Comparison of ENCODE assay signal across 8 cellular contexts in genomic region chr6:43454290-43455033, GRCh38. TPM values are rescaled to one million over a fixed set of nuclear protein-coding genes. Genes with fewer than 3 reads are reported as not detected.
A peak's percentile ranks its signal among the peaks of the same experiment; 100 is the strongest.
DNase-seq lines count a peak whose midpoint lies in the region; ATAC-seq and TF ChIP-seq lines count a peak whose summit lies in the region.

No MANE protein-coding gene starts in this region.

- TF ChIP-seq CTCF in coronary artery (IDR thresholded peaks at IDR 0.05) = peak; percentile 95

- in situ Hi-C loops in HAP-1 (cut with MboI; ENCODE audit: low sequenced_read_pairs) = no loop called here

- intact Hi-C loops in CD4-positive, alpha-beta memory T cell (cut with micrococcal nuclease) = loop anchor here (1.0 to 10.0 kb wide), 7 partner anchors 23 to 90 kb away; partner anchors contain the start of genes ABCC10, LRRC73, POLR1C and TJAP1
- intact Hi-C loops in left colon (cut with DNase I, micrococcal nuclease) = loop anchor here (5.0 to 10.0 kb wide), 2 partner anchors 43 to 50 kb away; no protein-coding TSS in a partner anchor

- CTCF ChIA-PET in CD4-positive, alpha-beta memory T cell (lab: Charles Lee; ENCODE audit: partially characterized antibody) = interaction anchor here (0.6 to 5.6 kb wide), 11 partner anchors 11 to 71 kb away, joined by 3 to 64 read pairs (median 5); partner anchors contain the start of gene TJAP1
- CTCF ChIA-PET in activated CD4-positive, alpha-beta T cell treated with anti-CD3 and anti-CD28 coated beads, Interleukin-2, amount 10 ng/mL, durations not matched to agents 7 days and 5 days (lab: Charles Lee) = interaction anchor here (0.5 to 1.8 kb wide), 3 partner anchors 8 to 230 kb away, joined by 3 to 5 read pairs (median 5); no protein-coding TSS in a partner anchor

- peaks cover 12% of the 10 kb centered on the region for H3K36me3 ChIP-seq in CD4-positive, alpha-beta memory T cell (ENCODE audit: insufficient read depth, low read length)
- peaks cover 13% of the 10 kb centered on the region for H3K36me3 ChIP-seq in HAP-1 (replicated peaks)

- H3K4me1 Mint-ChIP-seq in CD4-positive, alpha-beta memory T cell = peaks cover 7 to 23% (median 10%) of the 10 kb centered on the region in 4 donors
- peaks cover 12% of the 10 kb centered on the region for H3K4me1 Mint-ChIP-seq in activated CD4-positive, alpha-beta T cell treated with anti-CD3 and anti-CD28 coated beads, Interleukin-2, amount 10 ng/mL, durations not matched to agents 7 days and 5 days

- POLR2A ChIA-PET in CD4-positive, alpha-beta memory T cell (lab: Charles Lee; ENCODE audit: partially characterized antibody) = interaction anchor here (0.8 to 3.8 kb wide), 11 partner anchors 23 to 440 kb away, joined by 3 to 19 read pairs (median 4); partner anchors contain the start of genes ABCC10, KLHDC3, LRRC73 and MEA1
- POLR2A ChIA-PET in activated CD4-positive, alpha-beta T cell treated with anti-CD3 and anti-CD28 coated beads, Interleukin-2, amount 10 ng/mL, durations not matched to agents 7 days and 5 days (lab: Charles Lee) = no interaction called here

- H3K4me3 Mint-ChIP-seq in CD4-positive, alpha-beta memory T cell = peak overlapping the region; percentile 62 to 88 (median 84)
- peak overlapping the region; percentile 70 for H3K4me3 Mint-ChIP-seq in activated CD4-positive, alpha-beta T cell treated with anti-CD3 and anti-CD28 coated beads, Interleukin-2, amount 10 ng/mL, durations not matched to agents 7 days and 5 days

- H3K4me1 ChIP-seq in CD4-positive, alpha-beta memory T cell (ENCODE audit: insufficient read depth, low read length) = peaks cover 15% of the 10 kb centered on the region
- peaks cover 4% of the 10 kb centered on the region; the same call in 1 of the 2 replicates for H3K4me1 ChIP-seq in HAP-1

- DNase-seq in CD4-positive, alpha-beta memory T cell = peak; percentile 48 to 65 (median 54)
- peak; percentile 66 to 90 for DNase-seq in HAP-1 (ENCODE audit: low spot score in 2 of 2)
- peak; percentile 57 for DNase-seq in NCI-H510A (lab: John Stamatoyannopoulos, UW)
- DNase-seq in activated CD4-positive, alpha-beta T cell treated with anti-CD3 and anti-CD28 coated beads, Interleukin-2, amount 10 ng/mL, durations not matched to agents 7 days and 5 days = peak; percentile 64
- DNase-seq in coronary artery (ENCODE audit: low spot score) = peak; percentile 84
- peak; percentile 72 to 88 for DNase-seq in left colon
- peak; percentile 16 to 54 for DNase-seq in stimulated activated CD4-positive, alpha-beta T cell treated with anti-CD3 and anti-CD28 coated beads, Interleukin-15, amount 100 ng/mL, for 48 hours (ENCODE audit: low read depth in 2 of 2)

- peak overlapping the region; percentile 69 to 86 (median 86) for H3K27ac Mint-ChIP-seq in CD4-positive, alpha-beta memory T cell
- no peak overlapping the region for H3K27ac Mint-ChIP-seq in activated CD4-positive, alpha-beta T cell treated with anti-CD3 and anti-CD28 coated beads, Interleukin-2, amount 10 ng/mL, durations not matched to agents 7 days and 5 days

- peaks cover 0 to 2% (median 0%) of the 10 kb centered on the region in 8 donors for H3K9me3 Mint-ChIP-seq in CD4-positive, alpha-beta memory T cell
- H3K9me3 Mint-ChIP-seq in activated CD4-positive, alpha-beta T cell treated with anti-CD3 and anti-CD28 coated beads, Interleukin-2, amount 10 ng/mL, durations not matched to agents 7 days and 5 days = no peaks in the 10 kb centered on the region

- no peaks in the 10 kb centered on the region for H3K9me3 ChIP-seq in CD4-positive, alpha-beta memory T cell (ENCODE audit: control insufficient read depth in 1 of 2, low read length in 2 of 2)
- H3K9me3 ChIP-seq in HAP-1 = no peaks in the 10 kb centered on the region

- peaks cover 2 to 5% of the 10 kb centered on the region in 2 donors for H3K27me3 Mint-ChIP-seq in CD4-positive, alpha-beta memory T cell
- H3K27me3 Mint-ChIP-seq in activated CD4-positive, alpha-beta T cell treated with anti-CD3 and anti-CD28 coated beads, Interleukin-2, amount 10 ng/mL, durations not matched to agents 7 days and 5 days = peaks cover 28% of the 10 kb centered on the region

- ATAC-seq in left colon = peak; percentile 89
- ATAC-seq in GM18517 (IDR thresholded peaks at IDR 0.05; ENCODE audit: unreplicated experiment) = no peak

- peak overlapping the region; percentile 36 for H3K27ac ChIP-seq in CD4-positive, alpha-beta memory T cell (ENCODE audit: low read depth, low read length)
- H3K27ac ChIP-seq in coronary artery = no peak overlapping the region

- peaks cover 0 to 23% of the 10 kb centered on the region in 2 donors for H3K36me3 Mint-ChIP-seq in CD4-positive, alpha-beta memory T cell
- peaks cover 11% of the 10 kb centered on the region for H3K36me3 Mint-ChIP-seq in activated CD4-positive, alpha-beta T cell treated with anti-CD3 and anti-CD28 coated beads, Interleukin-2, amount 10 ng/mL, durations not matched to agents 7 days and 5 days (ENCODE audit: low read depth)

- peak overlapping the region; percentile 52 to 68 for H3K4me3 ChIP-seq in CD4-positive, alpha-beta memory T cell (ENCODE audit: low read length in 2 of 2)
- peak overlapping the region; percentile 60 for H3K4me3 ChIP-seq in HAP-1
- peak overlapping the region; percentile 72 for H3K4me3 ChIP-seq in coronary artery

- H3K27me3 ChIP-seq in CD4-positive, alpha-beta memory T cell (ENCODE audit: insufficient read depth, low read length) = no peaks in the 10 kb centered on the region
- no peaks in the 10 kb centered on the region for H3K27me3 ChIP-seq in HAP-1 (ENCODE audit: low read depth)

RNA-seq across cellular contexts. Expression of gene DLK2, which starts 0.9 kb away (rescaled TPM):
- under 1 TPM; 0.33 to 0.49 TPM for total RNA-seq in CD4-positive, alpha-beta memory T cell
- polyA plus RNA-seq in CD4-positive, alpha-beta memory T cell = 1 to 10 TPM; 1.2 to 1.4 TPM
- total RNA-seq in activated CD4-positive, alpha-beta T cell treated with anti-CD3 and anti-CD28 coated beads, Interleukin-2, amount 10 ng/mL, durations not matched to agents 7 days and 5 days = not detected
- under 1 TPM; 0.27 to 0.28 TPM for total RNA-seq in left colon

RNA-seq across cellular contexts. Expression of gene TJAP1, which starts 22.9 kb away (rescaled TPM):
- 10 to 100 TPM; 52.0 to 54.4 TPM for total RNA-seq in CD4-positive, alpha-beta memory T cell
- 10 to 100 TPM in 1 of 2 donors, 1 to 10 TPM in 1; 7.3 to 12.1 TPM for polyA plus RNA-seq in CD4-positive, alpha-beta memory T cell
- 10 to 100 TPM; 36.5 to 41.8 TPM for total RNA-seq in activated CD4-positive, alpha-beta T cell treated with anti-CD3 and anti-CD28 coated beads, Interleukin-2, amount 10 ng/mL, durations not matched to agents 7 days and 5 days
- 10 to 100 TPM; 16.9 to 18.4 TPM for total RNA-seq in left colon

RNA-seq across cellular contexts. Expression of gene ABCC10, which starts 27.1 kb away (rescaled TPM):
- total RNA-seq in CD4-positive, alpha-beta memory T cell = 10 to 100 TPM; 69.9 to 80.0 TPM
- 10 to 100 TPM; 11.4 to 25.0 TPM for polyA plus RNA-seq in CD4-positive, alpha-beta memory T cell
- total RNA-seq in activated CD4-positive, alpha-beta T cell treated with anti-CD3 and anti-CD28 coated beads, Interleukin-2, amount 10 ng/mL, durations not matched to agents 7 days and 5 days = 10 to 100 TPM; 47.1 to 53.2 TPM
- total RNA-seq in left colon = 10 to 100 TPM; 32.1 to 34.6 TPM

RNA-seq across cellular contexts. Expression of gene LRRC73, which starts 55.7 kb away (rescaled TPM):
- total RNA-seq in CD4-positive, alpha-beta memory T cell = under 1 TPM; 0.55 to 0.67 TPM
- polyA plus RNA-seq in CD4-positive, alpha-beta memory T cell = not detected
- under 1 TPM; 0.48 to 0.52 TPM for total RNA-seq in activated CD4-positive, alpha-beta T cell treated with anti-CD3 and anti-CD28 coated beads, Interleukin-2, amount 10 ng/mL, durations not matched to agents 7 days and 5 days
- under 1 TPM; 0.61 to 0.95 TPM for total RNA-seq in left colon
